Comparison of ENCODE assay signal across 16 cellular contexts in genomic region chr4:117324851-117325491, GRCh38.
DNase-seq lines count a peak whose midpoint lies in the region; ATAC-seq, FAIRE-seq and TF ChIP-seq lines count a peak whose summit lies in the region.
"Had no signal": no experiment of that assay in that cellular context is flagged by ENCODE, and none has a peak within 500 bp of the region (broad histone marks: within the 10 kb centered on the region; RNA-seq: fewer than 3 reads in every experiment).

No MANE protein-coding gene starts in this region.

- DNase-seq in Caki2 (ENCODE audit: low read depth), result peak; percentile 72
- peak; percentile 93 for DNase-seq in LHCN-M2 (ENCODE audit: low read depth)
- DNase-seq in GM12878 (ENCODE audit: low read depth, low spot score), result no peak
- DNase-seq in kidney tubule cell (ENCODE audit: low spot score), result peak; percentile 99
- no peak for DNase-seq in stimulated activated CD4-positive, alpha-beta T cell treated with anti-CD3 and anti-CD28 coated beads, Interleukin-4, amount 100 ng/mL, for 4 hours
- DNase-seq in activated CD4-positive, alpha-beta T cell treated with anti-CD3 and anti-CD28 coated beads, Interleukin-2, amount 50 U/mL, for 4 hours, result no peak
- DNase-seq in left cardiac atrium, result no peak
- no peak for DNase-seq in NOMO-1 (lab: John Stamatoyannopoulos, UW; ENCODE audit: unreplicated experiment in 2 of 2)
- DNase-seq: activated CD8-positive, alpha-beta T cell treated with anti-CD3 and anti-CD28 coated beads for 36 hours; activated naive CD4-positive, alpha-beta T cell treated with Interleukin-2 at 50 U/mL for 16 hours; AML-193; GDM1; NCI-H2171 treated with DMSO at 0.1 percent for 48 hours; stimulated activated CD8-positive, alpha-beta memory T cell treated with anti-CD3 and anti-CD28 coated beads, Interleukin-4, amount 100 ng/mL, for 48 hours had no signal

- no peak for TF ChIP-seq RAD21 in GM12878 (IDR thresholded peaks at IDR 0.05; ENCODE audit: insufficient read depth, low read depth, low read length)

- CTCF ChIA-PET in GM12878 (lab: Yijun Ruan, JAX), result no interaction called here

- no peak overlapping the region for H2AFZ ChIP-seq in GM12878 (ENCODE audit: control insufficient read depth, low read depth, low read length)

- intact Hi-C loops in GM12878 (cut with micrococcal nuclease; ENCODE audit: unreplicated experiment), result no loop called here
- intact Hi-C loops in left cardiac atrium (cut with DNase I), result no loop called here

- SMC1A ChIA-PET in GM12878 (lab: Charles Lee; ENCODE audit: uncharacterized antibody, unreplicated experiment), result no interaction called here

- no peak overlapping the region for H3K4me3 ChIP-seq in GM12878
- H3K4me3 ChIP-seq: coronary artery, gastroesophageal sphincter had no signal

- no peaks in the 10 kb centered on the region for H3K9me3 ChIP-seq in GM12878 (replicated peaks; ENCODE audit: control insufficient read depth, insufficient read depth, low read length)
- H3K9me3 ChIP-seq: gastroesophageal sphincter had no signal

- no peaks in the 10 kb centered on the region for H3K4me1 ChIP-seq in GM12878 (ENCODE audit: control insufficient read depth, insufficient read depth, low read length)
- H3K4me1 ChIP-seq: gastroesophageal sphincter had no signal

- no peaks in the 10 kb centered on the region for H3K79me2 ChIP-seq in GM12878 (ENCODE audit: control insufficient read depth, insufficient read depth, low read length)

- no peak for TF ChIP-seq EP300 in GM12878 (IDR thresholded peaks at IDR 0.05; ENCODE audit: borderline replicate concordance in 1 of 2, control insufficient read depth in 1 of 2, low read depth in 2 of 2, low read length in 2 of 2)

- POLR2A ChIA-PET in GM12878 (lab: Charles Lee), result no interaction called here

- no peaks in the 10 kb centered on the region for H4K20me1 ChIP-seq in GM12878 (ENCODE audit: control insufficient read depth, insufficient read depth)

- no peak overlapping the region for H3K27ac ChIP-seq in GM12878 (ENCODE audit: control insufficient read depth, insufficient read depth)
- H3K27ac ChIP-seq: coronary artery, gastroesophageal sphincter had no signal

- no TSS peak for BruUV-seq in GM12878 (replicated peaks; lab: Mats Ljungman, UMichigan)

- no peak for TF ChIP-seq POLR2A in GM12878 (IDR thresholded peaks at IDR 0.05; ENCODE audit: low read depth, low read length)

- no peak for TF ChIP-seq CTCF in GM12878 (IDR thresholded peaks at IDR 0.05 in 2 of 3, conservative IDR thresholded peaks at IDR 0.05 in 1 of 3; ENCODE audit: control insufficient read depth in 2 of 3, extremely low read depth in 1 of 3, insufficient read depth in 1 of 3, low read depth in 3 of 3, low read length in 3 of 3)

- RAD21 ChIA-PET in GM12878 (lab: Charles Lee; ENCODE audit: unreplicated experiment), result no interaction called here

- FAIRE-seq in GM12878 (lab: Jason Lieb, UNC), result no peak

- no peak overlapping the region for H3K9ac ChIP-seq in GM12878 (ENCODE audit: control insufficient read depth, insufficient read depth, low read length)

- no peaks in the 10 kb centered on the region for H3K36me3 ChIP-seq in GM12878 (ENCODE audit: control insufficient read depth in 2 of 2, insufficient read depth in 2 of 2, low read length in 1 of 2)
- H3K36me3 ChIP-seq: gastroesophageal sphincter had no signal

- 100% methylated on average over 1 of the region's 1 CpG for WGBS in GM12878 (ENCODE audit: insufficient coverage, insufficient replicate concordance, low lambda C conversion rate, missing lambda C conversion rate)

- no peak overlapping the region for H3K4me2 ChIP-seq in GM12878 (ENCODE audit: control insufficient read depth, insufficient read depth)

- H3K27me3 ChIP-seq in GM12878 (replicated peaks in 1 of 2; ENCODE audit: control insufficient read depth in 2 of 2, insufficient read depth in 2 of 2, low read length in 1 of 2), result no peaks in the 10 kb centered on the region
- H3K27me3 ChIP-seq: gastroesophageal sphincter had no signal

- peak; percentile 25; the same call in 1 of the 3 replicates for ATAC-seq in GM12878
- ATAC-seq in left cardiac atrium, result no peak
- ATAC-seq: activated CD8-positive, alpha-beta T cell treated with anti-CD3 and anti-CD28 coated beads for 36 hours; gastroesophageal sphincter had no signal

- in situ Hi-C loops in Caki2 (cut with HindIII; ENCODE audit: low pct_unique_long_range_greater_than_20kb, low sequenced_read_pairs), result no loop called here
- in situ Hi-C loops in GM12878 (cut with MboI), result no loop called here

TF ChIP-seq in GM12878, 131 proteins besides CTCF, POLR2A, EP300 and RAD21:
- TF ChIP-seq BCLAF1 (IDR thresholded peaks at IDR 0.05) (no peak), RUNX3 (IDR thresholded peaks at IDR 0.05; ENCODE audit: low read length) (peak; percentile 21; the same call in 1 of the 2 replicates), NBN (IDR thresholded peaks at IDR 0.05) (no peak)

Comparison
In these comparisons a context has a peak if more than half of its experiments do, and no peak if none do; other contexts are left out.
1. DNase-seq: peak in Caki2 (single experiment), LHCN-M2 (single experiment) and kidney tubule cell (single experiment); none in GM12878 (single experiment), stimulated activated CD4-positive, alpha-beta T cell treated with anti-CD3 and anti-CD28 coated beads, Interleukin-4, amount 100 ng/mL, for 4 hours (0 of 2), activated CD4-positive, alpha-beta T cell treated with anti-CD3 and anti-CD28 coated beads, Interleukin-2, amount 50 U/mL, for 4 hours (0 of 2), left cardiac atrium (single experiment) and NOMO-1 (0 of 2).